Comparison of ENCODE assay signal across 10 cellular contexts in the genomic region with DNA sequence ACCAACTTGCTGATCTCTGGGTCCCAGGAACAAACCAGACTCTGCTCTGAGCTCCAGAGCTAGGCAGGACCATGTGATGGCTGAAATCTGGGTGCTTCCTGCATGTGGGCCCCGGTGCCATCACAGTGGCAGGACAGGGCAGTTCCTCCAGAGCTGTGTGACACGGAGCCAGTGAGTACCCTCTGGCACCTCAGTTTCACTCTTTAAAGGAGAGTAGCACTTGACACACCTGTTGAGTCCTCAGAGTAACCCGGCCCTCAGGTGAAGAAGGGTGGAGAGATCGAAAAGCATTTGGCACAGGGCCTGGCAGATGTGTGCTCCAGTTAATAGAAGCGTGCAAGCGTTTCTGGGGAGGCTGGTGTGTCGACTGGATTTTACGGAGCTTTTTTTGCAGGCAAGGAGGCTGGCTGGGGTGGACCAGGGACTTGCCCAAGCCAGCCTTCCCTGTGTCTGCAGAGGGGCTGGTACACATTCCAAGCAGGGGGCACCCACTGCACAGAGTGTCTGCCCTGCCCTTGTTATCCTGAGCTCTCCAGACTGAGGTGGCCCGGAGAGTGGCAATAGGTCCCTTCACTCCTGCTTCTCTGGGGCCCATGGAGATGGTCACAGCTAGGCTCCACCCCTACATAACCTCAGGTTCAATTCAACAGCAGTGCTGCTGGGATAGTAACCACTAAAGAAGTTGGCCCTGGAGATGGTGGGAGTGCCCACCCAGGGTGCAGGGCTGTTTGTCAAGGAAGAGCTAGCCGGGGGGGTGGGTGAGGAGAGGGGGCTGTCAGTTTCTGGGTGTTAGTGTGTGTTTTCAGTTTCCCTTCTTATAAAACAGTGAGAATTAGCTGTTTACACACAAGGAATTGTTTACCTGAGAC. TPM values are rescaled to one million over a fixed set of nuclear protein-coding genes. Genes with fewer than 3 reads are reported as not detected.
DNase-seq lines count a peak whose midpoint lies in the region; ATAC-seq, FAIRE-seq and TF ChIP-seq lines count a peak whose summit lies in the region.
"Had no signal": no experiment of that assay in that cellular context is flagged by ENCODE, and none has a peak within 500 bp of the region (broad histone marks: within the 10 kb centered on the region; RNA-seq: fewer than 3 reads in every experiment).

No MANE protein-coding gene starts in this region.

- no peak for TF ChIP-seq CTCF in DND-41 (IDR thresholded peaks at IDR 0.05; ENCODE audit: borderline replicate concordance, extremely low read depth, low read length, poor library complexity, severe bottlenecking)

- POLR2A ChIA-PET in naive thymus-derived CD4-positive, alpha-beta T cell (lab: Charles Lee) = interaction anchor here (0.6 to 11.3 kb wide), 4 partner anchors 9 to 75 kb away, joined by 3 to 565 read pairs (median 4); a partner anchor contains a TSS

- DNase-seq in DND-41 (peak; percentile 28), NCI-H2081 (lab: John Stamatoyannopoulos, UW) (no peak), frontal cortex (ENCODE audit: low spot score in 2 of 2) (no peak), MV-4-11 (lab: John Stamatoyannopoulos, UW) (no peak)
- DNase-seq in activated T-helper 2 cell treated with anti-CD3 and anti-CD28 coated beads, Interferon-gamma antibody, Interleukin-2, Interleukin-4, amounts not matched to agents 10 μg/mL and 5 μg/mL and 100 μg/mL, durations not matched to agents 14 hours and 24 hours and 36 hours (ENCODE audit: low spot score) = no peak
- no peak for DNase-seq in naive thymus-derived CD4-positive, alpha-beta T cell

- H3K9ac ChIP-seq in DND-41 (ENCODE audit: low read depth, low read length) = peak overlapping the region; percentile 36

- peaks cover 97% of the 10 kb centered on the region for H3K4me1 ChIP-seq in DND-41 (ENCODE audit: insufficient read depth, low read length)
- H3K4me1 ChIP-seq in naive thymus-derived CD4-positive, alpha-beta T cell (ENCODE audit: control insufficient read depth in 2 of 2, insufficient read depth in 2 of 2, low read length in 2 of 2) = peaks cover 58 to 66% of the 10 kb centered on the region in 2 donors
- H3K4me1 ChIP-seq: SJSA1 had no signal

- H4K20me1 ChIP-seq in DND-41 (ENCODE audit: insufficient read depth, low read length) = peaks cover 77% of the 10 kb centered on the region

- H3K27ac Mint-ChIP-seq in activated T-helper 2 cell treated with anti-CD3 and anti-CD28 coated beads, Interferon-gamma antibody, Interleukin-2, Interleukin-4, amounts not matched to agents 10 μg/mL and 5 μg/mL and 100 μg/mL, durations not matched to agents 14 hours and 24 hours and 36 hours = peak overlapping the region; percentile 77
- H3K27ac Mint-ChIP-seq in naive thymus-derived CD4-positive, alpha-beta T cell = peak overlapping the region; percentile 76 to 95 (median 89)

- intact Hi-C loops in activated T-helper 2 cell treated with anti-CD3 and anti-CD28 coated beads, Interferon-gamma antibody, Interleukin-2, Interleukin-4, amounts not matched to agents 10 μg/mL and 5 μg/mL and 100 μg/mL, durations not matched to agents 14 hours and 24 hours and 36 hours (cut with micrococcal nuclease) = no loop called here
- intact Hi-C loops in naive thymus-derived CD4-positive, alpha-beta T cell (cut with micrococcal nuclease) = no loop called here

- CTCF ChIA-PET in naive thymus-derived CD4-positive, alpha-beta T cell (lab: Charles Lee) = interaction anchor here (1.1 kb wide), 1 partner anchor 75 kb away, joined by 3 read pairs; no protein-coding TSS in a partner anchor

- no peaks in the 10 kb centered on the region for H3K9me3 ChIP-seq in DND-41 (ENCODE audit: insufficient read depth, low read length, severe bottlenecking)
- H3K9me3 ChIP-seq in KOPT-K1 (ENCODE audit: insufficient read depth, low read length, poor library complexity, severe bottlenecking) = no peaks in the 10 kb centered on the region
- H3K9me3 ChIP-seq in naive thymus-derived CD4-positive, alpha-beta T cell (ENCODE audit: control insufficient read depth in 2 of 3, low read length in 3 of 3) = no peaks in the 10 kb centered on the region
- H3K9me3 ChIP-seq: right atrium auricular region, SJSA1 had no signal

- H3K27me3 Mint-ChIP-seq in activated T-helper 2 cell treated with anti-CD3 and anti-CD28 coated beads, Interferon-gamma antibody, Interleukin-2, Interleukin-4, amounts not matched to agents 10 μg/mL and 5 μg/mL and 100 μg/mL, durations not matched to agents 14 hours and 24 hours and 36 hours (ENCODE audit: low read depth) = no peaks in the 10 kb centered on the region
- H3K27me3 Mint-ChIP-seq in naive thymus-derived CD4-positive, alpha-beta T cell = no peaks in the 10 kb centered on the region

- H3K36me3 ChIP-seq in DND-41 (ENCODE audit: insufficient read depth, low read length) (peaks cover 94% of the 10 kb centered on the region), KOPT-K1 (ENCODE audit: insufficient read depth, low read length) (peaks cover 94% of the 10 kb centered on the region)
- peaks cover 16 to 56% (median 20%) of the 10 kb centered on the region in 3 experiments for H3K36me3 ChIP-seq in naive thymus-derived CD4-positive, alpha-beta T cell (ENCODE audit: control insufficient read depth in 2 of 3, insufficient read depth in 3 of 3, low read length in 3 of 3)

- peak overlapping the region; percentile 48 for H3K4me2 ChIP-seq in DND-41 (ENCODE audit: insufficient read depth, low read length)

- H2AFZ ChIP-seq in DND-41 (ENCODE audit: low read depth, low read length) = no peak overlapping the region

- ATAC-seq in DND-41 (ENCODE audit: insufficient read depth, low read depth) (no peak), GM18909 (IDR thresholded peaks at IDR 0.05; ENCODE audit: poor library complexity, unreplicated experiment) (no peak)
- no peak for ATAC-seq in naive thymus-derived CD4-positive, alpha-beta T cell

- peaks cover 79% of the 10 kb centered on the region for H3K36me3 Mint-ChIP-seq in activated T-helper 2 cell treated with anti-CD3 and anti-CD28 coated beads, Interferon-gamma antibody, Interleukin-2, Interleukin-4, amounts not matched to agents 10 μg/mL and 5 μg/mL and 100 μg/mL, durations not matched to agents 14 hours and 24 hours and 36 hours (ENCODE audit: low read depth)
- peaks cover 5 to 41% (median 23%) of the 10 kb centered on the region in 5 donors for H3K36me3 Mint-ChIP-seq in naive thymus-derived CD4-positive, alpha-beta T cell

- no peaks in the 10 kb centered on the region for H3K9me3 Mint-ChIP-seq in activated T-helper 2 cell treated with anti-CD3 and anti-CD28 coated beads, Interferon-gamma antibody, Interleukin-2, Interleukin-4, amounts not matched to agents 10 μg/mL and 5 μg/mL and 100 μg/mL, durations not matched to agents 14 hours and 24 hours and 36 hours
- no peaks in the 10 kb centered on the region for H3K9me3 Mint-ChIP-seq in naive thymus-derived CD4-positive, alpha-beta T cell

- peak overlapping the region; percentile 13 for H3K4me3 Mint-ChIP-seq in activated T-helper 2 cell treated with anti-CD3 and anti-CD28 coated beads, Interferon-gamma antibody, Interleukin-2, Interleukin-4, amounts not matched to agents 10 μg/mL and 5 μg/mL and 100 μg/mL, durations not matched to agents 14 hours and 24 hours and 36 hours (ENCODE audit: low read depth)
- peak overlapping the region in 5 of 10 donors; percentile 3 to 63 (median 36) for H3K4me3 Mint-ChIP-seq in naive thymus-derived CD4-positive, alpha-beta T cell

- H3K4me1 Mint-ChIP-seq in activated T-helper 2 cell treated with anti-CD3 and anti-CD28 coated beads, Interferon-gamma antibody, Interleukin-2, Interleukin-4, amounts not matched to agents 10 μg/mL and 5 μg/mL and 100 μg/mL, durations not matched to agents 14 hours and 24 hours and 36 hours (ENCODE audit: low read depth) = peaks cover 65% of the 10 kb centered on the region
- peaks cover 46 to 86% (median 77%) of the 10 kb centered on the region in 7 donors for H3K4me1 Mint-ChIP-seq in naive thymus-derived CD4-positive, alpha-beta T cell

- no peak for FAIRE-seq in frontal cortex (lab: Jason Lieb, UNC)

- H3K27ac ChIP-seq in DND-41 (ENCODE audit: low read length) (peak overlapping the region; percentile 73), KOPT-K1 (ENCODE audit: low read depth, low read length, poor library complexity, severe bottlenecking) (peak overlapping the region; percentile 86)
- peak overlapping the region; percentile 52 for H3K27ac ChIP-seq in naive thymus-derived CD4-positive, alpha-beta T cell (ENCODE audit: low read depth, low read length)
- H3K27ac ChIP-seq: right atrium auricular region, SJSA1 had no signal

- H3K79me2 ChIP-seq in DND-41 (ENCODE audit: insufficient read depth, low read length) = peaks cover 69% of the 10 kb centered on the region

- H3K4me3 ChIP-seq in DND-41 (ENCODE audit: low read depth in 1 of 2, low read length in 2 of 2) = no peak overlapping the region
- H3K4me3 ChIP-seq in naive thymus-derived CD4-positive, alpha-beta T cell (ENCODE audit: low read length) = no peak overlapping the region
- H3K4me3 ChIP-seq: right atrium auricular region, SJSA1 had no signal

- H3K27me3 ChIP-seq in DND-41 (ENCODE audit: insufficient read depth, low read length, poor library complexity) = no peaks in the 10 kb centered on the region
- H3K27me3 ChIP-seq in naive thymus-derived CD4-positive, alpha-beta T cell (ENCODE audit: control insufficient read depth in 2 of 2, insufficient read depth in 2 of 2, low read length in 2 of 2) = no peaks in the 10 kb centered on the region
- H3K27me3 ChIP-seq: right atrium auricular region, SJSA1 had no signal

RNA-seq across cellular contexts. Expression of a gene that starts 8.3 kb away (rescaled TPM):
- total RNA-seq in activated T-helper 2 cell treated with anti-CD3 and anti-CD28 coated beads, Interferon-gamma antibody, Interleukin-2, Interleukin-4, amounts not matched to agents 10 μg/mL and 5 μg/mL and 100 μg/mL, durations not matched to agents 14 hours and 24 hours and 36 hours = 2,928 and 2,943 TPM in 2 replicates
- total RNA-seq in naive thymus-derived CD4-positive, alpha-beta T cell = 1,000 to 10,000 TPM; 2,739 to 3,712 (median 3,396) TPM
- 1,000 to 10,000 TPM; 6,645 to 7,822 TPM for polyA plus RNA-seq in naive thymus-derived CD4-positive, alpha-beta T cell
- total RNA-seq in frontal cortex = 395 TPM

RNA-seq across cellular contexts. Expression of a gene that starts 8.7 kb away (rescaled TPM):
- total RNA-seq in activated T-helper 2 cell treated with anti-CD3 and anti-CD28 coated beads, Interferon-gamma antibody, Interleukin-2, Interleukin-4, amounts not matched to agents 10 μg/mL and 5 μg/mL and 100 μg/mL, durations not matched to agents 14 hours and 24 hours and 36 hours = 0.67 and 0.84 TPM in 2 replicates
- 10 to 100 TPM in 1 of 5 experiments, 1 to 10 TPM in 4; 2.6 to 27.9 (median 2.8) TPM for total RNA-seq in naive thymus-derived CD4-positive, alpha-beta T cell
- polyA plus RNA-seq in naive thymus-derived CD4-positive, alpha-beta T cell = 10 to 100 TPM in 1 of 2 donors, 1 to 10 TPM in 1; 9.6 to 16.8 TPM
- not detected for total RNA-seq in frontal cortex

RNA-seq across cellular contexts. Expression of a gene that starts 14.6 kb away (rescaled TPM):
- total RNA-seq in activated T-helper 2 cell treated with anti-CD3 and anti-CD28 coated beads, Interferon-gamma antibody, Interleukin-2, Interleukin-4, amounts not matched to agents 10 μg/mL and 5 μg/mL and 100 μg/mL, durations not matched to agents 14 hours and 24 hours and 36 hours = 340 and 353 TPM in 2 replicates
- 1,000 to 10,000 TPM in 4 of 5 experiments, 100 to 1,000 TPM in 1; 662 to 1,236 (median 1,141) TPM for total RNA-seq in naive thymus-derived CD4-positive, alpha-beta T cell
- polyA plus RNA-seq in naive thymus-derived CD4-positive, alpha-beta T cell = 100 to 1,000 TPM; 184 to 367 TPM
- total RNA-seq in frontal cortex = 10.2 TPM

RNA-seq across cellular contexts. Expression of a gene that starts 23.5 kb away (rescaled TPM):
- total RNA-seq in activated T-helper 2 cell treated with anti-CD3 and anti-CD28 coated beads, Interferon-gamma antibody, Interleukin-2, Interleukin-4, amounts not matched to agents 10 μg/mL and 5 μg/mL and 100 μg/mL, durations not matched to agents 14 hours and 24 hours and 36 hours = not detected in 2 replicates
- total RNA-seq in naive thymus-derived CD4-positive, alpha-beta T cell = under 1 TPM in 1 of 5 experiments, not detected in 4; 0.12 TPM
- not detected for polyA plus RNA-seq in naive thymus-derived CD4-positive, alpha-beta T cell
- total RNA-seq in frontal cortex = not detected
- total RNA-seq: right atrium auricular region, SJSA1 had no signal

RNA-seq across cellular contexts. Expression of a gene that starts 23.9 kb away (rescaled TPM):
- not detected in 2 replicates for total RNA-seq in activated T-helper 2 cell treated with anti-CD3 and anti-CD28 coated beads, Interferon-gamma antibody, Interleukin-2, Interleukin-4, amounts not matched to agents 10 μg/mL and 5 μg/mL and 100 μg/mL, durations not matched to agents 14 hours and 24 hours and 36 hours
- not detected for total RNA-seq in naive thymus-derived CD4-positive, alpha-beta T cell
- polyA plus RNA-seq in naive thymus-derived CD4-positive, alpha-beta T cell = not detected
- not detected for total RNA-seq in frontal cortex
- total RNA-seq: right atrium auricular region, SJSA1 had no signal

Comparison
In these comparisons a context has a peak if more than half of its experiments do, and no peak if none do; other contexts are left out.
1. RNA of a gene that starts 14.6 kb away (total RNA-seq): 662 to 1,236 TPM in naive thymus-derived CD4-positive, alpha-beta T cell and 340 to 353 TPM in activated T-helper 2 cell treated with anti-CD3 and anti-CD28 coated beads, Interferon-gamma antibody, Interleukin-2, Interleukin-4, amounts not matched to agents 10 μg/mL and 5 μg/mL and 100 μg/mL, durations not matched to agents 14 hours and 24 hours and 36 hours; 10.2 TPM in frontal cortex (single experiment); every median in the first group is over 10 times any median in the second.
2. Peak in every context shown above with its lines, with median percentiles within 50 percentile points of each other: H3K27ac ChIP-seq.